ENCODE assay signal across 8 cellular contexts in genomic region chr16:48365601-48366164, GRCh38. TPM values are rescaled to one million over a fixed set of nuclear protein-coding genes. Genes with fewer than 3 reads are reported as not detected.
DNase-seq lines count a peak whose midpoint lies in the region; ATAC-seq and TF ChIP-seq lines count a peak whose summit lies in the region.

No MANE protein-coding gene starts in this region.

- H3K36me3 ChIP-seq in liver (ENCODE audit: control insufficient read depth in 4 of 4, insufficient read depth in 3 of 4, low read depth in 1 of 4, low read length in 3 of 4): peaks cover 0 to 6% (median 3%) of the 10 kb centered on the region in 4 donors

- ATAC-seq in GM18517 (IDR thresholded peaks at IDR 0.05; ENCODE audit: unreplicated experiment) (peak; percentile 78), HG02981 (IDR thresholded peaks at IDR 0.05; ENCODE audit: unreplicated experiment) (peak; percentile 91)

- peak overlapping the region; percentile 91 for H3K4me3 Mint-ChIP-seq in activated CD4-positive, alpha-beta T cell treated with anti-CD3 and anti-CD28 coated beads, Interleukin-2, amount 10 ng/mL, durations not matched to agents 7 days and 5 days

- CTCF ChIA-PET in activated CD4-positive, alpha-beta T cell treated with anti-CD3 and anti-CD28 coated beads, Interleukin-2, amount 10 ng/mL, durations not matched to agents 7 days and 5 days (lab: Charles Lee): interaction anchor here (0.6 to 2.2 kb wide), 8 partner anchors 9 to 264 kb away, joined by 4 to 15 read pairs (median 6); no protein-coding TSS in a partner anchor

- H3K4me1 Mint-ChIP-seq in activated CD4-positive, alpha-beta T cell treated with anti-CD3 and anti-CD28 coated beads, Interleukin-2, amount 10 ng/mL, durations not matched to agents 7 days and 5 days: peaks cover 55% of the 10 kb centered on the region

- WGBS in liver: 4% methylated on average over 33 of the region's 33 CpGs

- no peaks in the 10 kb centered on the region for H3K9me3 Mint-ChIP-seq in activated CD4-positive, alpha-beta T cell treated with anti-CD3 and anti-CD28 coated beads, Interleukin-2, amount 10 ng/mL, durations not matched to agents 7 days and 5 days

- H3K27me3 ChIP-seq in liver (ENCODE audit: control insufficient read depth in 4 of 4, insufficient read depth in 4 of 4, low read length in 3 of 4): no peaks in the 10 kb centered on the region

- H3K4me3 ChIP-seq in liver (ENCODE audit: low read depth in 1 of 3, low read length in 3 of 3): peak overlapping the region; percentile 63 to 81 (median 66)

- no peaks in the 10 kb centered on the region for H3K9me3 ChIP-seq in liver (ENCODE audit: control insufficient read depth in 4 of 4, low read length in 3 of 4)

- H3K27me3 Mint-ChIP-seq in activated CD4-positive, alpha-beta T cell treated with anti-CD3 and anti-CD28 coated beads, Interleukin-2, amount 10 ng/mL, durations not matched to agents 7 days and 5 days: no peaks in the 10 kb centered on the region

- DNase-seq in NCI-H2196 (lab: John Stamatoyannopoulos, UW; ENCODE audit: unreplicated experiment): peak; percentile 68
- peak; percentile 84 for DNase-seq in activated CD4-positive, alpha-beta T cell treated with anti-CD3 and anti-CD28 coated beads, Interleukin-2, amount 10 ng/mL, durations not matched to agents 7 days and 5 days
- peak; percentile 81 for DNase-seq in dedifferentiated amniotic fluid mesenchymal stem cell (ENCODE audit: extremely low spot score)
- peak; percentile 74 to 81 for DNase-seq in stimulated activated CD4-positive, alpha-beta T cell treated with anti-CD3 and anti-CD28 coated beads, Interleukin-2, amount 100 ng/mL, for 48 hours

- H3K27ac ChIP-seq in 22Rv1 (peak overlapping the region; percentile 62), liver (ENCODE audit: low read depth in 1 of 2, low read length in 2 of 2) (peak overlapping the region; percentile 97 to 99)

- peak; percentile 22 to 45 for TF ChIP-seq RAD21 in liver (IDR thresholded peaks at IDR 0.05)

- H3K4me1 ChIP-seq in liver (ENCODE audit: control insufficient read depth in 4 of 4, insufficient read depth in 4 of 4, low read length in 3 of 4): peaks cover 6 to 29% (median 12%) of the 10 kb centered on the region in 4 donors

- TF ChIP-seq CTCF in 22Rv1 (IDR thresholded peaks at IDR 0.05) (peak; percentile 21; the same call in 1 of the 2 replicates), liver (IDR thresholded peaks at IDR 0.05; ENCODE audit: low read depth, low read length, missing input control) (no peak)

- POLR2A ChIA-PET in activated CD4-positive, alpha-beta T cell treated with anti-CD3 and anti-CD28 coated beads, Interleukin-2, amount 10 ng/mL, durations not matched to agents 7 days and 5 days (lab: Charles Lee): interaction anchor here (0.6 to 1.1 kb wide), 3 partner anchors 14 to 258 kb away, joined by 3 to 4 read pairs (median 3); no protein-coding TSS in a partner anchor

- peak overlapping the region; percentile 91 for H3K9ac ChIP-seq in liver (ENCODE audit: low read depth in 1 of 2, low read length in 2 of 2)

- peak overlapping the region; percentile 99 for H3K27ac Mint-ChIP-seq in activated CD4-positive, alpha-beta T cell treated with anti-CD3 and anti-CD28 coated beads, Interleukin-2, amount 10 ng/mL, durations not matched to agents 7 days and 5 days

- H3K36me3 Mint-ChIP-seq in activated CD4-positive, alpha-beta T cell treated with anti-CD3 and anti-CD28 coated beads, Interleukin-2, amount 10 ng/mL, durations not matched to agents 7 days and 5 days (ENCODE audit: low read depth): peaks cover 8% of the 10 kb centered on the region

TF ChIP-seq in liver, 16 proteins besides CTCF, POLR2A, EP300 and RAD21:
- TF ChIP-seq REST (IDR thresholded peaks at IDR 0.05) (peak; percentile 58), FOXA1 (IDR thresholded peaks at IDR 0.05) (peak; percentile 14), JUND (IDR thresholded peaks at IDR 0.05) (no peak), FOXA2 (IDR thresholded peaks at IDR 0.05) (no peak), YY1 (IDR thresholded peaks at IDR 0.05) (peak; percentile 86), ATF3 (IDR thresholded peaks at IDR 0.05) (no peak), SP1 (IDR thresholded peaks at IDR 0.05) (no peak), RXRA (IDR thresholded peaks at IDR 0.05) (no peak), ZBTB33 (IDR thresholded peaks at IDR 0.05) (peak; percentile 20), MAX (IDR thresholded peaks at IDR 0.05) (no peak), EGR1 (IDR thresholded peaks at IDR 0.05; ENCODE audit: low read depth in 2 of 2) (no peak), TAF1 (conservative IDR thresholded peaks at IDR 0.05) (no peak)

RNA-seq across cellular contexts. Expression of gene SIAH1, which starts 19.5 kb away (rescaled TPM):
- 10 to 100 TPM; 13.5 to 13.7 TPM for total RNA-seq in activated CD4-positive, alpha-beta T cell treated with anti-CD3 and anti-CD28 coated beads, Interleukin-2, amount 10 ng/mL, durations not matched to agents 7 days and 5 days
- total RNA-seq in liver: 10 to 100 TPM; 15.7 to 15.8 TPM
- 10 to 100 TPM in 1 of 2 donors, 1 to 10 TPM in 1; 6.7 to 17.3 TPM for polyA plus RNA-seq in liver

Comparison
In these comparisons a context has a peak if more than half of its experiments do, and no peak if none do; other contexts are left out.
1. Peak in every context shown above with its lines: DNase-seq, ATAC-seq, H3K4me3 ChIP-seq and H3K27ac ChIP-seq.